In the genomic region with DNA sequence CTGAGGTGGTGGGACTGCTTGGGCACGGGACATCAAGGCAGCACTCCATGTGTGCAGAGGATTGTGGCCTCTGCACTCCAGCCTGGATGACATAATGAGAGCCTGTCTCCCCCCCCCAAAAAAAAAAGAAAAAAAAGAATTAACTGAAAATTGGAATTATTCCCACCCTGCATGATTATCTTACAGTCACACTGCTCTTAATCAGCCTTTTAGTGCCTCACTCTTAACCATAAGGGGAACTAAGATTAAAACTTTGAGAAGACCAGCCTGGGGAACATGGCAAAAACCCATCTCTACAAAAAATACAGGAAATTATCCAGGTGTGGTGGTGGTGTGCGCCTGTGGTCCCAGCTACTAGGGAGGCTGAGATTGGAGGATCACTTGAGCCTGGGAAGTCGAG, we compare ENCODE assay signal across 1 cellular context.
TF ChIP-seq lines count a peak whose summit lies in the region.

No MANE protein-coding gene starts in this region.

TF ChIP-seq in K562, 482 proteins besides CTCF, POLR2A, EP300 and RAD21 (continued from another document):
- TF ChIP-seq, protein P1, sequence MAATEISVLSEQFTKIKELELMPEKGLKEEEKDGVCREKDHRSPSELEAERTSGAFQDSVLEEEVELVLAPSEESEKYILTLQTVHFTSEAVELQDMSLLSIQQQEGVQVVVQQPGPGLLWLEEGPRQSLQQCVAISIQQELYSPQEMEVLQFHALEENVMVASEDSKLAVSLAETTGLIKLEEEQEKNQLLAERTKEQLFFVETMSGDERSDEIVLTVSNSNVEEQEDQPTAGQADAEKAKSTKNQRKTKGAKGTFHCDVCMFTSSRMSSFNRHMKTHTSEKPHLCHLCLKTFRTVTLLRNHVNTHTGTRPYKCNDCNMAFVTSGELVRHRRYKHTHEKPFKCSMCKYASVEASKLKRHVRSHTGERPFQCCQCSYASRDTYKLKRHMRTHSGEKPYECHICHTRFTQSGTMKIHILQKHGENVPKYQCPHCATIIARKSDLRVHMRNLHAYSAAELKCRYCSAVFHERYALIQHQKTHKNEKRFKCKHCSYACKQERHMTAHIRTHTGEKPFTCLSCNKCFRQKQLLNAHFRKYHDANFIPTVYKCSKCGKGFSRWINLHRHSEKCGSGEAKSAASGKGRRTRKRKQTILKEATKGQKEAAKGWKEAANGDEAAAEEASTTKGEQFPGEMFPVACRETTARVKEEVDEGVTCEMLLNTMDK (IDR thresholded peaks at IDR 0.05; ENCODE audit: borderline replicate concordance, insufficient read depth, low read depth, low read length, poor library complexity, severe bottlenecking), result no peak
- TF ChIP-seq NFIC (IDR thresholded peaks at IDR 0.05), result peak; percentile 76
- TF ChIP-seq STAT5A (IDR thresholded peaks at IDR 0.05; ENCODE audit: borderline replicate concordance, low read length), result peak; percentile 55; the same call in 1 of the 2 replicates
- TF ChIP-seq ZNF41 (CRISPR knock-in tag; conservative IDR thresholded peaks at IDR 0.05), result no peak
- peak; percentile 31; the same call in 1 of the 2 replicates for TF ChIP-seq SMARCE1 (IDR thresholded peaks at IDR 0.05)
- TF ChIP-seq, protein P2, sequence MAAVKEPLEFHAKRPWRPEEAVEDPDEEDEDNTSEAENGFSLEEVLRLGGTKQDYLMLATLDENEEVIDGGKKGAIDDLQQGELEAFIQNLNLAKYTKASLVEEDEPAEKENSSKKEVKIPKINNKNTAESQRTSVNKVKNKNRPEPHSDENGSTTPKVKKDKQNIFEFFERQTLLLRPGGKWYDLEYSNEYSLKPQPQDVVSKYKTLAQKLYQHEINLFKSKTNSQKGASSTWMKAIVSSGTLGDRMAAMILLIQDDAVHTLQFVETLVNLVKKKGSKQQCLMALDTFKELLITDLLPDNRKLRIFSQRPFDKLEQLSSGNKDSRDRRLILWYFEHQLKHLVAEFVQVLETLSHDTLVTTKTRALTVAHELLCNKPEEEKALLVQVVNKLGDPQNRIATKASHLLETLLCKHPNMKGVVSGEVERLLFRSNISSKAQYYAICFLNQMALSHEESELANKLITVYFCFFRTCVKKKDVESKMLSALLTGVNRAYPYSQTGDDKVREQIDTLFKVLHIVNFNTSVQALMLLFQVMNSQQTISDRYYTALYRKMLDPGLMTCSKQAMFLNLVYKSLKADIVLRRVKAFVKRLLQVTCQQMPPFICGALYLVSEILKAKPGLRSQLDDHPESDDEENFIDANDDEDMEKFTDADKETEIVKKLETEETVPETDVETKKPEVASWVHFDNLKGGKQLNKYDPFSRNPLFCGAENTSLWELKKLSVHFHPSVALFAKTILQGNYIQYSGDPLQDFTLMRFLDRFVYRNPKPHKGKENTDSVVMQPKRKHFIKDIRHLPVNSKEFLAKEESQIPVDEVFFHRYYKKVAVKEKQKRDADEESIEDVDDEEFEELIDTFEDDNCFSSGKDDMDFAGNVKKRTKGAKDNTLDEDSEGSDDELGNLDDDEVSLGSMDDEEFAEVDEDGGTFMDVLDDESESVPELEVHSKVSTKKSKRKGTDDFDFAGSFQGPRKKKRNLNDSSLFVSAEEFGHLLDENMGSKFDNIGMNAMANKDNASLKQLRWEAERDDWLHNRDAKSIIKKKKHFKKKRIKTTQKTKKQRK (IDR thresholded peaks at IDR 0.05; ENCODE audit: borderline replicate concordance, low read depth, low read length), result no peak
TF ChIP-seq in K562: peak in this region for 19.
